In genomic region chr1:207888647-207889046, GRCh38 we compare ENCODE assay signal across 13 cellular contexts. TPM values are rescaled to one million over a fixed set of nuclear protein-coding genes. Genes with fewer than 3 reads are reported as not detected.
DNase-seq lines count a peak whose midpoint lies in the region; ATAC-seq and TF ChIP-seq lines count a peak whose summit lies in the region.
"Had no signal": no experiment of that assay in that cellular context is flagged by ENCODE, and none has a peak within 500 bp of the region (broad histone marks: within the 10 kb centered on the region; RNA-seq: fewer than 3 reads in every experiment).

No MANE protein-coding gene starts in this region.

- H3K27ac ChIP-seq in AG04450 (ENCODE audit: low read depth, low read length) (no peak overlapping the region), neural progenitor cell (no peak overlapping the region)

- peak; percentile 7; the same call in 1 of the 2 replicates for TF ChIP-seq CTCF in AG04450 (IDR thresholded peaks at IDR 0.05; ENCODE audit: low read depth, low read length)
- no peak for TF ChIP-seq CTCF in NB4 (IDR thresholded peaks at IDR 0.05; ENCODE audit: low read depth, low read length)
- TF ChIP-seq CTCF in neural progenitor cell (IDR thresholded peaks at IDR 0.05) = peak; percentile 20

- no peak overlapping the region for H3K4me2 ChIP-seq in neural progenitor cell

- H3K4me3 ChIP-seq in AG04450 (ENCODE audit: low read depth, low read length) (no peak overlapping the region), NB4 (ENCODE audit: low read depth, low read length) (no peak overlapping the region), neural progenitor cell (no peak overlapping the region)

- H3K36me3 Mint-ChIP-seq in neural progenitor cell = no peaks in the 10 kb centered on the region

- no peaks in the 10 kb centered on the region for H3K79me2 ChIP-seq in neural progenitor cell (ENCODE audit: low read depth)

- H3K4me1 ChIP-seq in neural progenitor cell = no peaks in the 10 kb centered on the region

- CTCF ChIA-PET in AG04450 (lab: Charles Lee) = interaction anchor here (0.6 to 9.7 kb wide), 8 partner anchors 8 to 350 kb away, joined by 3 to 374 read pairs (median 4); no protein-coding TSS in a partner anchor

- POLR2A ChIA-PET in AG04450 (lab: Yijun Ruan, JAX) = interaction anchor here (0.8 kb wide), 1 partner anchor 74 kb away, joined by 3 read pairs; no protein-coding TSS in a partner anchor

- no peaks in the 10 kb centered on the region for H4K20me1 ChIP-seq in neural progenitor cell (ENCODE audit: low read depth)

- H3F3A ChIP-seq in neural progenitor cell (ENCODE audit: low read depth) = no peaks in the 10 kb centered on the region

- no peaks in the 10 kb centered on the region for H3K9me3 Mint-ChIP-seq in neural progenitor cell

- no peak overlapping the region for H3K27ac Mint-ChIP-seq in neural progenitor cell
- H3K27ac Mint-ChIP-seq: activated CD4-positive, alpha-beta T cell treated with anti-CD3 and anti-CD28 coated beads for 36 hours had no signal

- H3K27me3 ChIP-seq in AG04450 (ENCODE audit: control insufficient read depth, insufficient read depth, low read length) = no peaks in the 10 kb centered on the region
- H3K27me3 ChIP-seq in neural progenitor cell = peaks cover 4% of the 10 kb centered on the region

- H3K4me1 Mint-ChIP-seq in neural progenitor cell = no peaks in the 10 kb centered on the region

- H2AFZ ChIP-seq in neural progenitor cell (replicated peaks) = no peak overlapping the region

- no peaks in the 10 kb centered on the region for H3K36me3 ChIP-seq in neural progenitor cell

- ATAC-seq in GM18867 (IDR thresholded peaks at IDR 0.05; ENCODE audit: unreplicated experiment) = no peak
- ATAC-seq: activated CD4-positive, alpha-beta T cell treated with anti-CD3 and anti-CD28 coated beads for 36 hours; left colon had no signal

- DNase-seq in AG04450 (ENCODE audit: low read depth, low spot score) (no peak), NB4 (ENCODE audit: low read depth) (peak; percentile 52), fibroblast of gingiva (ENCODE audit: low read depth) (peak; percentile 72), neural progenitor cell (ENCODE audit: low spot score) (no peak), NCI-H748 (lab: John Stamatoyannopoulos, UW; ENCODE audit: unreplicated experiment) (no peak), CD1c-positive myeloid dendritic cell (ENCODE audit: extremely low spot score) (no peak)
- no peak for DNase-seq in activated naive CD4-positive, alpha-beta T cell (lab: John Stamatoyannopoulos, UW)
- DNase-seq: activated CD4-positive, alpha-beta T cell treated with anti-CD3 and anti-CD28 coated beads for 36 hours; activated naive CD4-positive, alpha-beta T cell treated with Interleukin-2 at 50 U/mL for 16 hours; AML-193; left colon; SIG-M5 had no signal

- no peak for TF ChIP-seq POLR2A in NB4 (IDR thresholded peaks at IDR 0.05; ENCODE audit: extremely low read depth, insufficient read length)

- H3K4me3 Mint-ChIP-seq in neural progenitor cell = no peak overlapping the region
- H3K4me3 Mint-ChIP-seq: activated CD4-positive, alpha-beta T cell treated with anti-CD3 and anti-CD28 coated beads for 36 hours had no signal

- no peaks in the 10 kb centered on the region for H3K27me3 Mint-ChIP-seq in neural progenitor cell (ENCODE audit: insufficient read depth, low read depth)

- H3K9me3 ChIP-seq in AG04450 (ENCODE audit: control insufficient read depth, insufficient read depth, low read length) (no peaks in the 10 kb centered on the region), neural progenitor cell (ENCODE audit: low read depth) (no peaks in the 10 kb centered on the region)

- no peak overlapping the region for H3K9ac ChIP-seq in neural progenitor cell

RNA-seq across cellular contexts. Expression of gene CD34, which starts 22.3 kb away (rescaled TPM):
- 0.11 and 0.14 TPM in 2 replicates for polyA plus RNA-seq in AG04450 (2011; rRNA removed)
- 0.04 and 0.14 TPM in 2 replicates for polyA minus RNA-seq in AG04450 (2011; rRNA and poly(A)+ RNA removed)
- 0.12 and 0.43 TPM in 2 replicates for total RNA-seq in neural progenitor cell (ENCODE audit: low replicate concordance)

Comparison
In these comparisons a context has a peak if more than half of its experiments do, and no peak if none do; other contexts are left out.
1. DNase-seq: peak in NB4 (single experiment) and fibroblast of gingiva (single experiment); none in AG04450 (single experiment), neural progenitor cell (single experiment), NCI-H748 (single experiment), CD1c-positive myeloid dendritic cell (single experiment) and activated naive CD4-positive, alpha-beta T cell (0 of 4).